Comparison of ENCODE assay signal across 8 cellular contexts in the genomic region with DNA sequence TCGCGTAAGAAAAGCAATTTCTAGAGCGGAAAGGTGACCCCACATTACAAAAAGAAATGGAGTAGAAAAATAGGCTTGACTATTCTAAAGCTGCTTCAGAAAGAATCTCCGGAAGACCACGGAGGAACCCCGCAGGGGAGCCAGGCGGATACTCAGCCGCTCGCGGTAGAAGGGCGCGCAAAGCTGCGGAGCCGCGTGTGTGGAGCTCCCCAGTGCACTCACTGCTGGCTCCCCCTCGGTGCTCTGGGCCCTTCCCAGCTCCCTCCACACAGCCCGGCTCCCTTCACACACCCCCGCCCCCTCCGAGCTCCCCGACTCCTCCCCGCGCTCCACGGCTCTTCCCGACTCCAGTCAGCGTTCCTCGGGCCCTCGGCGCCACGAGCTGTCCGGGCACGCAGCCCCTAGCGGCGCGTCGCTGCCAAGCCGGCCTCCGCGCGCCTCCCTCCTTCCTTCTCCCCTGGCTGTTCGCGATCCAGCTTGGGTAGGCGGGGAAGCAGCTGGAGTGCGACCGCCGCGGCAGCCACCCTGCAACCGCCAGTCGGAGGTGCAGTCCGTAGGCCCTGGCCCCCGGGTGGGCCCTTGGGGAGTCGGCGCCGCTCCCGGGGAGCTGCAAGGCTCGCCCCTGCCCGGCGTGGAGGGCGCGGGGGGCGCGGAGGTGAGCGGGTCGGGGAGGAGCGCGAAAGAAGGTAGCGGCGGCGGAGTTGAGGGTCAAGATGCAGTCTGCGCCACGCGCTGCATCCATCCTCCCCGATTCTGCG. TPM values are rescaled to one million over a fixed set of nuclear protein-coding genes. Genes with fewer than 3 reads are reported as not detected.
A peak's percentile ranks its signal among the peaks of the same experiment; 100 is the strongest.
DNase-seq lines count a peak whose midpoint lies in the region; ATAC-seq and TF ChIP-seq lines count a peak whose summit lies in the region.

STEAP2 (plus strand) TSS at position 350 of the 758 bp plus-strand sequence. CDS start 13,343 bp downstream, outside the sequence.

- no peaks in the 10 kb centered on the region for H3F3A ChIP-seq in neural cell (ENCODE audit: insufficient read depth, low read length, poor library complexity, severe bottlenecking)

- no peaks in the 10 kb centered on the region for H3K9me2 ChIP-seq in neural cell (ENCODE audit: insufficient read depth, low read length)

- no peaks in the 10 kb centered on the region for H3K36me3 Mint-ChIP-seq in activated T-helper 1 cell treated with anti-CD3 and anti-CD28 coated beads, Interleukin-12 subunit alpha, Interleukin-12 subunit beta, Interleukin-2, Interleukin-4 antibody, amounts not matched to agents 30 ng/mL and 10 ng/mL and 1 ng/mL, durations not matched to agents 14 hours and 24 hours and 36 hours (ENCODE audit: low read depth)

- 2 to 3% methylated on average over 25 to 46 of the region's 73 CpGs for WGBS in thyroid gland, 2 donors

- H3K4me2 ChIP-seq in neural cell (ENCODE audit: low read length) = peak within 1 kb of the TSS; percentile 89

- peaks cover 24% of the 10 kb centered on the region for H3K27me3 Mint-ChIP-seq in activated T-helper 1 cell treated with anti-CD3 and anti-CD28 coated beads, Interleukin-12 subunit alpha, Interleukin-12 subunit beta, Interleukin-2, Interleukin-4 antibody, amounts not matched to agents 30 ng/mL and 10 ng/mL and 1 ng/mL, durations not matched to agents 14 hours and 24 hours and 36 hours (ENCODE audit: insufficient read depth)

- ATAC-seq in GM18867 (IDR thresholded peaks at IDR 0.05; ENCODE audit: unreplicated experiment) (peak; percentile 62), HG03060 (IDR thresholded peaks at IDR 0.05; ENCODE audit: low read depth, unreplicated experiment) (peak; percentile 63)

- TF ChIP-seq EP300 in neural cell (conservative IDR thresholded peaks at IDR 0.05; ENCODE audit: poor library complexity, severe bottlenecking) = peak; percentile 40

- intact Hi-C loops in activated T-helper 1 cell treated with anti-CD3 and anti-CD28 coated beads, Interleukin-12 subunit alpha, Interleukin-12 subunit beta, Interleukin-2, Interleukin-4 antibody, amounts not matched to agents 30 ng/mL and 10 ng/mL and 1 ng/mL, durations not matched to agents 14 hours and 24 hours and 36 hours (cut with micrococcal nuclease) = loop anchor here (2.0 to 5.0 kb wide), 2 partner anchors 33 to 59 kb away; partner anchors contain the start of gene STEAP1
- intact Hi-C loops in thyroid gland (cut with DNase I) = no loop called here

- H3K79me2 ChIP-seq in neural cell (replicated peaks; ENCODE audit: insufficient read depth, low read length) = no peaks in the 10 kb centered on the region

- peak; percentile 83 for TF ChIP-seq CTCF in neural cell (IDR thresholded peaks at IDR 0.05; ENCODE audit: poor library complexity, severe bottlenecking)
- TF ChIP-seq CTCF in thyroid gland (IDR thresholded peaks at IDR 0.05) = peak in 5 of 6 experiments; percentile 50 to 71 (median 61)

- TF ChIP-seq RAD21 in neural cell (conservative IDR thresholded peaks at IDR 0.05) = peak; percentile 44

- H3K9me3 ChIP-seq in neural cell (ENCODE audit: low read length) (no peaks in the 10 kb centered on the region), thyroid gland (no peaks in the 10 kb centered on the region)

- no peaks in the 10 kb centered on the region for H3K9me3 Mint-ChIP-seq in activated T-helper 1 cell treated with anti-CD3 and anti-CD28 coated beads, Interleukin-12 subunit alpha, Interleukin-12 subunit beta, Interleukin-2, Interleukin-4 antibody, amounts not matched to agents 30 ng/mL and 10 ng/mL and 1 ng/mL, durations not matched to agents 14 hours and 24 hours and 36 hours

- H3K27me3 ChIP-seq in neural cell (ENCODE audit: insufficient read depth, low read depth, low read length) (peaks cover 5% of the 10 kb centered on the region), thyroid gland (no peaks in the 10 kb centered on the region)

- peaks cover 6% of the 10 kb centered on the region for H3K4me1 Mint-ChIP-seq in activated T-helper 1 cell treated with anti-CD3 and anti-CD28 coated beads, Interleukin-12 subunit alpha, Interleukin-12 subunit beta, Interleukin-2, Interleukin-4 antibody, amounts not matched to agents 30 ng/mL and 10 ng/mL and 1 ng/mL, durations not matched to agents 14 hours and 24 hours and 36 hours (ENCODE audit: low read depth)

- H3K27ac Mint-ChIP-seq in activated T-helper 1 cell treated with anti-CD3 and anti-CD28 coated beads, Interleukin-12 subunit alpha, Interleukin-12 subunit beta, Interleukin-2, Interleukin-4 antibody, amounts not matched to agents 30 ng/mL and 10 ng/mL and 1 ng/mL, durations not matched to agents 14 hours and 24 hours and 36 hours = no peak within 1 kb of the TSS

- TF ChIP-seq POLR2A in thyroid gland (IDR thresholded peaks at IDR 0.05) = peak in 1 of 2 donors; percentile 54

- peak within 1 kb of the TSS; percentile 62 for H2AFZ ChIP-seq in neural cell (ENCODE audit: low read depth, low read length)

- H3K4me3 Mint-ChIP-seq in activated T-helper 1 cell treated with anti-CD3 and anti-CD28 coated beads, Interleukin-12 subunit alpha, Interleukin-12 subunit beta, Interleukin-2, Interleukin-4 antibody, amounts not matched to agents 30 ng/mL and 10 ng/mL and 1 ng/mL, durations not matched to agents 14 hours and 24 hours and 36 hours = peak within 1 kb of the TSS; percentile 64

- H3K4me1 ChIP-seq in thyroid gland = peaks cover 0 to 4% of the 10 kb centered on the region in 2 donors

- H3K36me3 ChIP-seq in neural cell (ENCODE audit: insufficient read depth, low read length) = no peaks in the 10 kb centered on the region
- no peaks in the 10 kb centered on the region for H3K36me3 ChIP-seq in thyroid gland

- H3K4me3 ChIP-seq in neural cell (ENCODE audit: low read length) = peak within 1 kb of the TSS; percentile 80
- peak within 1 kb of the TSS; percentile 41 to 73 (median 64) for H3K4me3 ChIP-seq in thyroid gland (replicated peaks in 1 of 3)

- H3K27ac ChIP-seq in neural cell (ENCODE audit: low read length) (peak within 1 kb of the TSS; percentile 35), thyroid gland (peak within 1 kb of the TSS; percentile 61 to 76 (median 72))

- peak; percentile 97 for DNase-seq in AG20443 (ENCODE audit: low spot score)
- peak; percentile 66 for DNase-seq in NCI-H2196 treated with DMSO at 0.1 percent for 48 hours (lab: John Stamatoyannopoulos, UW; ENCODE audit: unreplicated experiment)
- peak; percentile 6 for DNase-seq in activated T-helper 1 cell treated with anti-CD3 and anti-CD28 coated beads, Interleukin-12 subunit alpha, Interleukin-12 subunit beta, Interleukin-2, Interleukin-4 antibody, amounts not matched to agents 30 ng/mL and 10 ng/mL and 1 ng/mL, durations not matched to agents 14 hours and 24 hours and 36 hours (ENCODE audit: low spot score)
- peak; percentile 65 for DNase-seq in foreskin melanocyte
- DNase-seq in thyroid gland = peak; percentile 93 to 95

- H3K9ac ChIP-seq in neural cell (ENCODE audit: low read length) = peak within 1 kb of the TSS; percentile 73

- no peaks in the 10 kb centered on the region for H4K20me1 ChIP-seq in neural cell (ENCODE audit: insufficient read depth)

TF ChIP-seq in neural cell, 6 proteins besides CTCF, POLR2A, EP300 and RAD21:
- TF ChIP-seq SMC3 (conservative IDR thresholded peaks at IDR 0.05; ENCODE audit: poor library complexity) = peak; percentile 47
- TF ChIP-seq MXI1 (conservative IDR thresholded peaks at IDR 0.05; ENCODE audit: poor library complexity, severe bottlenecking) = peak; percentile 63
- peak; percentile 50 for TF ChIP-seq POLR2AphosphoS5 (IDR thresholded peaks at IDR 0.05)
- no peak for TF ChIP-seq EZH2 (IDR thresholded peaks at IDR 0.05; ENCODE audit: borderline replicate concordance, insufficient read depth, low read length, poor library complexity, severe bottlenecking)
- peak; percentile 9 for TF ChIP-seq REST (IDR thresholded peaks at IDR 0.05; ENCODE audit: borderline replicate concordance)

RNA-seq across cellular contexts. Expression of gene STEAP2, which starts in this region (rescaled TPM):
- 0.05 TPM in 1 of 2 replicates, not detected in the other for total RNA-seq in activated T-helper 1 cell treated with anti-CD3 and anti-CD28 coated beads, Interleukin-12 subunit alpha, Interleukin-12 subunit beta, Interleukin-2, Interleukin-4 antibody, amounts not matched to agents 30 ng/mL and 10 ng/mL and 1 ng/mL, durations not matched to agents 14 hours and 24 hours and 36 hours
- polyA plus RNA-seq in neural cell = 4.6 and 5.9 TPM in 2 replicates
- polyA minus RNA-seq in neural cell = 6.3 and 9.1 TPM in 2 replicates
- total RNA-seq in thyroid gland = 10 to 100 TPM; 11.9 to 34.3 (median 27.4) TPM

Comparison
In these comparisons a context has a peak if more than half of its experiments do, and no peak if none do; other contexts are left out.
1. Peak in every context shown above with its lines: DNase-seq, ATAC-seq, H3K4me3 ChIP-seq and H3K27ac ChIP-seq.
2. RNA of gene STEAP2 (total RNA-seq): 11.9 to 34.3 TPM in thyroid gland; 0.05 TPM in activated T-helper 1 cell treated with anti-CD3 and anti-CD28 coated beads, Interleukin-12 subunit alpha, Interleukin-12 subunit beta, Interleukin-2, Interleukin-4 antibody, amounts not matched to agents 30 ng/mL and 10 ng/mL and 1 ng/mL, durations not matched to agents 14 hours and 24 hours and 36 hours; every median in the first group is over 10 times any median in the second.
3. Peak in DNase-seq in activated T-helper 1 cell treated with anti-CD3 and anti-CD28 coated beads, Interleukin-12 subunit alpha, Interleukin-12 subunit beta, Interleukin-2, Interleukin-4 antibody, amounts not matched to agents 30 ng/mL and 10 ng/mL and 1 ng/mL, durations not matched to agents 14 hours and 24 hours and 36 hours; RNA of the gene not detected or under 1 TPM.
4. DNase-seq: peak in every context shown above with its lines; median percentile 97 in AG20443; 94 in thyroid gland; 66 in NCI-H2196 treated with DMSO at 0.1 percent for 48 hours; 65 in foreskin melanocyte; 6 in activated T-helper 1 cell treated with anti-CD3 and anti-CD28 coated beads, Interleukin-12 subunit alpha, Interleukin-12 subunit beta, Interleukin-2, Interleukin-4 antibody, amounts not matched to agents 30 ng/mL and 10 ng/mL and 1 ng/mL, durations not matched to agents 14 hours and 24 hours and 36 hours.